In genomic region chr13:72255908-72256307, GRCh38 we compare ENCODE assay signal across 8 cellular contexts.
DNase-seq lines count a peak whose midpoint lies in the region; ATAC-seq, FAIRE-seq and TF ChIP-seq lines count a peak whose summit lies in the region.

No MANE protein-coding gene starts in this region.

- H3K27ac ChIP-seq in astrocyte (ENCODE audit: low read depth, low read length) (no peak overlapping the region), stomach (no peak overlapping the region)

- H3K27ac Mint-ChIP-seq in astrocyte (ENCODE audit: unreplicated experiment), result no peak overlapping the region
- H3K27ac Mint-ChIP-seq in activated naive CD4-positive, alpha-beta T cell treated with anti-CD3 and anti-CD28 coated beads, Interleukin-2, amount 10 ng/mL, durations not matched to agents 7 days and 5 days, result no peak overlapping the region

- peak overlapping the region; percentile 30 for H2AFZ ChIP-seq in astrocyte (ENCODE audit: low read depth, low read length)

- H3K4me2 ChIP-seq in astrocyte (ENCODE audit: low read length), result peak overlapping the region; percentile 50

- H3K4me3 Mint-ChIP-seq in astrocyte (ENCODE audit: unreplicated experiment), result no peak overlapping the region
- no peak overlapping the region for H3K4me3 Mint-ChIP-seq in activated naive CD4-positive, alpha-beta T cell treated with anti-CD3 and anti-CD28 coated beads, Interleukin-2, amount 10 ng/mL, durations not matched to agents 7 days and 5 days

- H3K27me3 ChIP-seq in astrocyte (ENCODE audit: insufficient read depth, low read length), result no peaks in the 10 kb centered on the region
- H3K27me3 ChIP-seq in stomach, result no peaks in the 10 kb centered on the region

- H3K4me1 ChIP-seq in astrocyte (ENCODE audit: insufficient read depth, low read length), result no peaks in the 10 kb centered on the region
- no peaks in the 10 kb centered on the region for H3K4me1 ChIP-seq in stomach

- TF ChIP-seq POLR2A in stomach (IDR thresholded peaks at IDR 0.05), result no peak

- H3K9ac ChIP-seq in astrocyte (ENCODE audit: low read length), result no peak overlapping the region

- WGBS in stomach, 5 donors, result 38 to 56% (median 42%) methylated on average over 7 of the region's 7 CpGs

- peaks cover 1% of the 10 kb centered on the region for H3K9me3 Mint-ChIP-seq in astrocyte (ENCODE audit: unreplicated experiment)
- H3K9me3 Mint-ChIP-seq in activated naive CD4-positive, alpha-beta T cell treated with anti-CD3 and anti-CD28 coated beads, Interleukin-2, amount 10 ng/mL, durations not matched to agents 7 days and 5 days, result no peaks in the 10 kb centered on the region

- CTCF ChIA-PET in activated naive CD4-positive, alpha-beta T cell treated with anti-CD3 and anti-CD28 coated beads, Interleukin-2, amount 10 ng/mL, durations not matched to agents 7 days and 5 days (lab: Charles Lee), result no interaction called here

- intact Hi-C loops in stomach (cut with DNase I; ENCODE audit: low total_unique reads), result no loop called here

- H4K20me1 ChIP-seq in astrocyte (ENCODE audit: insufficient read depth, low read length), result no peaks in the 10 kb centered on the region

- no peak for FAIRE-seq in astrocyte (lab: Jason Lieb, UNC)

- H3K36me3 ChIP-seq in astrocyte (ENCODE audit: insufficient read depth, low read length) (no peaks in the 10 kb centered on the region), stomach (no peaks in the 10 kb centered on the region)

- H3K4me3 ChIP-seq in astrocyte (ENCODE audit: insufficient read depth, low read depth, low read length) (peak overlapping the region; percentile 7), stomach (no peak overlapping the region)

- H3K9me3 ChIP-seq in astrocyte (ENCODE audit: insufficient read depth, low read depth, low read length) (no peaks in the 10 kb centered on the region), stomach (no peaks in the 10 kb centered on the region)

- H3K36me3 Mint-ChIP-seq in astrocyte (ENCODE audit: low read depth, unreplicated experiment), result no peaks in the 10 kb centered on the region
- no peaks in the 10 kb centered on the region for H3K36me3 Mint-ChIP-seq in activated naive CD4-positive, alpha-beta T cell treated with anti-CD3 and anti-CD28 coated beads, Interleukin-2, amount 10 ng/mL, durations not matched to agents 7 days and 5 days

- no peaks in the 10 kb centered on the region for H3K4me1 Mint-ChIP-seq in astrocyte (ENCODE audit: low read depth, unreplicated experiment)
- no peaks in the 10 kb centered on the region for H3K4me1 Mint-ChIP-seq in activated naive CD4-positive, alpha-beta T cell treated with anti-CD3 and anti-CD28 coated beads, Interleukin-2, amount 10 ng/mL, durations not matched to agents 7 days and 5 days

- no peaks in the 10 kb centered on the region for H3K27me3 Mint-ChIP-seq in astrocyte (ENCODE audit: low read depth, unreplicated experiment)
- no peaks in the 10 kb centered on the region for H3K27me3 Mint-ChIP-seq in activated naive CD4-positive, alpha-beta T cell treated with anti-CD3 and anti-CD28 coated beads, Interleukin-2, amount 10 ng/mL, durations not matched to agents 7 days and 5 days

- no peak for ATAC-seq in HG02571 (IDR thresholded peaks at IDR 0.05; ENCODE audit: unreplicated experiment)

- DNase-seq in ELR (ENCODE audit: low read depth), result peak; percentile 70
- peak; percentile 14 to 88 (median 64) for DNase-seq in NCI-H1417 (lab: John Stamatoyannopoulos, UW)
- peak; percentile 51 for DNase-seq in astrocyte (ENCODE audit: low read depth)
- peak; percentile 70 for DNase-seq in medulla oblongata (ENCODE audit: extremely low spot score)
- no peak for DNase-seq in activated naive CD4-positive, alpha-beta T cell treated with anti-CD3 and anti-CD28 coated beads, Interleukin-2, amount 10 ng/mL, durations not matched to agents 7 days and 5 days
- DNase-seq in stomach, result no peak
- no peak for DNase-seq in stimulated activated CD4-positive, alpha-beta T cell treated with anti-CD3 and anti-CD28 coated beads, Interleukin-4, amount 100 ng/mL, for 1 hour

- TF ChIP-seq EP300 in stomach (IDR thresholded peaks at IDR 0.05), result no peak

- TF ChIP-seq CTCF in astrocyte (IDR thresholded peaks at IDR 0.05; ENCODE audit: insufficient read depth, low read depth, low read length) (peak; percentile 62), stomach (IDR thresholded peaks at IDR 0.05) (no peak)

- no peaks in the 10 kb centered on the region for H3K79me2 ChIP-seq in astrocyte (ENCODE audit: insufficient read depth, low read length)

Comparison
In these comparisons a context has a peak if more than half of its experiments do, and no peak if none do; other contexts are left out.
1. DNase-seq: peak in ELR (single experiment), NCI-H1417 (3 of 3), astrocyte (single experiment) and medulla oblongata (single experiment); none in activated naive CD4-positive, alpha-beta T cell treated with anti-CD3 and anti-CD28 coated beads, Interleukin-2, amount 10 ng/mL, durations not matched to agents 7 days and 5 days (single experiment), stomach (single experiment) and stimulated activated CD4-positive, alpha-beta T cell treated with anti-CD3 and anti-CD28 coated beads, Interleukin-4, amount 100 ng/mL, for 1 hour (single experiment).